Comparison of ENCODE assay signal across 10 cellular contexts in genomic region chr7:141012696-141013344, GRCh38. TPM values are rescaled to one million over a fixed set of nuclear protein-coding genes. Genes with fewer than 3 reads are reported as not detected.
DNase-seq lines count a peak whose midpoint lies in the region; ATAC-seq and TF ChIP-seq lines count a peak whose summit lies in the region.
"Had no signal": no experiment of that assay in that cellular context is flagged by ENCODE, and none has a peak within 500 bp of the region (broad histone marks: within the 10 kb centered on the region; RNA-seq: fewer than 3 reads in every experiment).

No MANE protein-coding gene starts in this region.

- no TSS peak for BruUV-seq in Caco-2 (replicated peaks; lab: Mats Ljungman, UMichigan)

- TF ChIP-seq CTCF in Caco-2 (IDR thresholded peaks at IDR 0.05; ENCODE audit: insufficient read depth in 1 of 2, low read depth in 1 of 2, low read length in 1 of 2, severe bottlenecking in 1 of 2, unreplicated experiment in 1 of 2) (no peak), Peyer's patch (IDR thresholded peaks at IDR 0.05) (no peak)

- H3K4me1 ChIP-seq in Caco-2 (no peaks in the 10 kb centered on the region), Peyer's patch (peaks cover 0 to 7% (median 3%) of the 10 kb centered on the region in 4 donors)

- POLR2A ChIA-PET in Caco-2 (lab: Charles Lee): no interaction called here

- peak overlapping the region in 1 of 4 donors; percentile 18 for H3K27ac ChIP-seq in Peyer's patch
- H3K27ac ChIP-seq: coronary artery had no signal

- H3K36me3 Mint-ChIP-seq in Caco-2 (ENCODE audit: insufficient read depth, unreplicated experiment) (peaks cover 36% of the 10 kb centered on the region), IgD-negative memory B cell (peaks cover 3% of the 10 kb centered on the region)
- peaks cover 20% of the 10 kb centered on the region for H3K36me3 Mint-ChIP-seq in activated naive CD8-positive, alpha-beta T cell treated with anti-CD3 and anti-CD28 coated beads, Interleukin-2, amount 50 U/mL, for 24 hours (ENCODE audit: low read depth)
- H3K36me3 Mint-ChIP-seq in natural killer cell treated with Interleukin-12 subunit alpha and Interleukin-12 subunit beta and Interleukin-15 and Interleukin-18, amount 100 ng/mL, for 72 hours: peaks cover 26% of the 10 kb centered on the region

- H3K27me3 ChIP-seq in Caco-2 (replicated peaks; ENCODE audit: control insufficient read depth, insufficient read depth, low read length) (no peaks in the 10 kb centered on the region), Peyer's patch (no peaks in the 10 kb centered on the region)

- H3K4me3 ChIP-seq in Caco-2 (ENCODE audit: low read depth, low read length) (no peak overlapping the region), Peyer's patch (no peak overlapping the region)

- no peak for DNase-seq in Caco-2
- no peak for DNase-seq in activated naive CD8-positive, alpha-beta T cell treated with anti-CD3 and anti-CD28 coated beads, Interleukin-2, amount 50 U/mL, for 24 hours
- no peak for DNase-seq in natural killer cell treated with Interleukin-12 subunit alpha and Interleukin-12 subunit beta and Interleukin-15 and Interleukin-18, amount 100 ng/mL, for 72 hours (ENCODE audit: low spot score)
- DNase-seq in GDM1 (lab: John Stamatoyannopoulos, UW): no peak
- no peak for DNase-seq in Peyer's patch
- DNase-seq in cerebellar nuclear complex (lab: John Stamatoyannopoulos, UW): no peak
- no peak for DNase-seq in NAMALWA (ENCODE audit: low spot score)

- H3K9me3 ChIP-seq in Caco-2 (no peaks in the 10 kb centered on the region), Peyer's patch (no peaks in the 10 kb centered on the region)

- H3K27ac Mint-ChIP-seq in Caco-2 (ENCODE audit: unreplicated experiment): peak overlapping the region; percentile 39
- H3K27ac Mint-ChIP-seq in IgD-negative memory B cell: peak overlapping the region; percentile 99 to 100 (median 100)
- peak overlapping the region; percentile 99 for H3K27ac Mint-ChIP-seq in activated naive CD8-positive, alpha-beta T cell treated with anti-CD3 and anti-CD28 coated beads, Interleukin-2, amount 50 U/mL, for 24 hours
- peak overlapping the region; percentile 92 to 93 for H3K27ac Mint-ChIP-seq in natural killer cell treated with Interleukin-12 subunit alpha and Interleukin-12 subunit beta and Interleukin-15 and Interleukin-18, amount 100 ng/mL, for 72 hours

- intact Hi-C loops in Caco-2 (cut with micrococcal nuclease; ENCODE audit: unreplicated experiment): loop anchor here (1.0 to 5.0 kb wide), 3 partner anchors 202 to 336 kb away; no protein-coding TSS in a partner anchor

- H3K36me3 ChIP-seq in Caco-2 (ENCODE audit: control insufficient read depth, insufficient read depth, low read length) (no peaks in the 10 kb centered on the region; the same call in none of the 2 replicates), Peyer's patch (peaks cover 0 to 12% (median 0%) of the 10 kb centered on the region in 3 donors)

- TF ChIP-seq POLR2A in Peyer's patch (IDR thresholded peaks at IDR 0.05): no peak

- ATAC-seq in activated naive CD8-positive, alpha-beta T cell treated with anti-CD3 and anti-CD28 coated beads, Interleukin-2, amount 50 U/mL, for 24 hours: no peak
- ATAC-seq in natural killer cell treated with Interleukin-12 subunit alpha and Interleukin-12 subunit beta and Interleukin-15 and Interleukin-18, amount 100 ng/mL, for 72 hours: peak in 1 of 2 donors; percentile 41
- ATAC-seq: sciatic nerve had no signal

- H3K4me3 Mint-ChIP-seq in Caco-2 (ENCODE audit: unreplicated experiment): peak overlapping the region; percentile 91
- peak overlapping the region in 3 of 4 donors; percentile 97 to 100 (median 97) for H3K4me3 Mint-ChIP-seq in IgD-negative memory B cell
- peak overlapping the region; percentile 96 for H3K4me3 Mint-ChIP-seq in activated naive CD8-positive, alpha-beta T cell treated with anti-CD3 and anti-CD28 coated beads, Interleukin-2, amount 50 U/mL, for 24 hours
- peak overlapping the region; percentile 97 for H3K4me3 Mint-ChIP-seq in natural killer cell treated with Interleukin-12 subunit alpha and Interleukin-12 subunit beta and Interleukin-15 and Interleukin-18, amount 100 ng/mL, for 72 hours

- peaks cover 10% of the 10 kb centered on the region for H3K9me3 Mint-ChIP-seq in Caco-2 (ENCODE audit: unreplicated experiment)
- peaks cover 2 to 4% (median 2%) of the 10 kb centered on the region in 3 donors for H3K9me3 Mint-ChIP-seq in IgD-negative memory B cell
- peaks cover 7% of the 10 kb centered on the region for H3K9me3 Mint-ChIP-seq in activated naive CD8-positive, alpha-beta T cell treated with anti-CD3 and anti-CD28 coated beads, Interleukin-2, amount 50 U/mL, for 24 hours
- no peaks in the 10 kb centered on the region for H3K9me3 Mint-ChIP-seq in natural killer cell treated with Interleukin-12 subunit alpha and Interleukin-12 subunit beta and Interleukin-15 and Interleukin-18, amount 100 ng/mL, for 72 hours

- peaks cover 2% of the 10 kb centered on the region for H3K27me3 Mint-ChIP-seq in Caco-2 (ENCODE audit: insufficient read depth, unreplicated experiment)
- no peaks in the 10 kb centered on the region for H3K27me3 Mint-ChIP-seq in IgD-negative memory B cell
- H3K27me3 Mint-ChIP-seq in activated naive CD8-positive, alpha-beta T cell treated with anti-CD3 and anti-CD28 coated beads, Interleukin-2, amount 50 U/mL, for 24 hours: peaks cover 4% of the 10 kb centered on the region
- peaks cover 3 to 15% of the 10 kb centered on the region in 2 donors for H3K27me3 Mint-ChIP-seq in natural killer cell treated with Interleukin-12 subunit alpha and Interleukin-12 subunit beta and Interleukin-15 and Interleukin-18, amount 100 ng/mL, for 72 hours

- CTCF ChIA-PET in Caco-2 (lab: Charles Lee): interaction anchor here (5.2 kb wide), 1 partner anchor 202 kb away, joined by 43 read pairs; no protein-coding TSS in a partner anchor

- H3K4me1 Mint-ChIP-seq in Caco-2 (ENCODE audit: low read depth, unreplicated experiment): peaks cover 11% of the 10 kb centered on the region
- peaks cover 11 to 16% (median 15%) of the 10 kb centered on the region in 3 donors for H3K4me1 Mint-ChIP-seq in IgD-negative memory B cell
- H3K4me1 Mint-ChIP-seq in activated naive CD8-positive, alpha-beta T cell treated with anti-CD3 and anti-CD28 coated beads, Interleukin-2, amount 50 U/mL, for 24 hours: peaks cover 33% of the 10 kb centered on the region
- peaks cover 33 to 38% of the 10 kb centered on the region in 2 donors for H3K4me1 Mint-ChIP-seq in natural killer cell treated with Interleukin-12 subunit alpha and Interleukin-12 subunit beta and Interleukin-15 and Interleukin-18, amount 100 ng/mL, for 72 hours (ENCODE audit: low read depth in 2 of 2)

RNA-seq across cellular contexts. Expression of gene MRPS33, which starts 1.9 kb away (rescaled TPM):
- 67.7 and 70.2 TPM in 2 replicates for total RNA-seq in Caco-2 (2022)
- 59.7 TPM for polyA plus RNA-seq in IgD-negative memory B cell
- total RNA-seq in natural killer cell treated with Interleukin-12 subunit alpha and Interleukin-12 subunit beta and Interleukin-15 and Interleukin-18, amount 100 ng/mL, for 72 hours: 10 to 100 TPM; 74.2 to 75.0 TPM
- 10 to 100 TPM in 3 of 4 donors, 1 to 10 TPM in 1; 8.3 to 35.5 (median 22.5) TPM for total RNA-seq in Peyer's patch

Comparison
In these comparisons a context has a peak if more than half of its experiments do, and no peak if none do; other contexts are left out.
1. H3K27ac Mint-ChIP-seq: peak in every context shown above with its lines; median percentile 100 in IgD-negative memory B cell; 99 in activated naive CD8-positive, alpha-beta T cell treated with anti-CD3 and anti-CD28 coated beads, Interleukin-2, amount 50 U/mL, for 24 hours; 92 in natural killer cell treated with Interleukin-12 subunit alpha and Interleukin-12 subunit beta and Interleukin-15 and Interleukin-18, amount 100 ng/mL, for 72 hours; 39 in Caco-2.